In genomic region chr19:38120471-38121030, GRCh38 we compare ENCODE assay signal across 19 cellular contexts.
DNase-seq lines count a peak whose midpoint lies in the region; ATAC-seq and TF ChIP-seq lines count a peak whose summit lies in the region.
"Had no signal": no experiment of that assay in that cellular context is flagged by ENCODE, and none has a peak within 500 bp of the region (broad histone marks: within the 10 kb centered on the region; RNA-seq: fewer than 3 reads in every experiment).

No MANE protein-coding gene starts in this region.

- TF ChIP-seq CTCF in Calu3 (IDR thresholded peaks at IDR 0.05; ENCODE audit: unreplicated experiment), result no peak
- TF ChIP-seq CTCF in endothelial cell (IDR thresholded peaks at IDR 0.05; ENCODE audit: unreplicated experiment), result no peak
- TF ChIP-seq CTCF in testis (IDR thresholded peaks at IDR 0.05), result no peak
- TF ChIP-seq CTCF in transverse colon (IDR thresholded peaks at IDR 0.05), result no peak

- DNase-seq in Calu3 (no peak), T-helper 17 cell (no peak), endothelial cell (ENCODE audit: low spot score) (no peak), testis (peak; percentile 29), transverse colon (no peak), MV-4-11 (lab: John Stamatoyannopoulos, UW) (no peak)
- DNase-seq in activated effector memory CD4-positive, alpha-beta T cell treated with Interleukin-2 at 50 U/mL for 16 hours, result no peak
- DNase-seq: Caco-2; CD4-positive, alpha-beta T cell; DND-41; HFFc6; NCI-H1694; NCI-H2081 treated with DMSO at 0.1 percent for 48 hours; NCI-H2171 treated with DMSO at 0.1 percent for 48 hours; NCI-H524 treated with DMSO at 0.1 percent for 48 hours had no signal

- no peak for TF ChIP-seq EP300 in transverse colon (IDR thresholded peaks at IDR 0.05; ENCODE audit: low read depth)

- peaks cover 66% of the 10 kb centered on the region for H3K36me3 Mint-ChIP-seq in Calu3 (ENCODE audit: insufficient read depth, unreplicated experiment)
- peaks cover 2% of the 10 kb centered on the region for H3K36me3 Mint-ChIP-seq in T-helper 17 cell (ENCODE audit: low read depth)
- peaks cover 49% of the 10 kb centered on the region for H3K36me3 Mint-ChIP-seq in endothelial cell (ENCODE audit: low read depth, unreplicated experiment)

- intact Hi-C loops in Calu3 (cut with micrococcal nuclease; ENCODE audit: unreplicated experiment) (no loop called here), testis (cut with DNase I; ENCODE audit: low total_unique reads) (no loop called here), transverse colon (cut with DNase I; ENCODE audit: low total_unique reads) (no loop called here)

- H3K27me3 Mint-ChIP-seq in Calu3 (ENCODE audit: unreplicated experiment) (no peaks in the 10 kb centered on the region), T-helper 17 cell (no peaks in the 10 kb centered on the region), endothelial cell (ENCODE audit: unreplicated experiment) (peaks cover 2% of the 10 kb centered on the region)
- H3K27me3 Mint-ChIP-seq: CD4-positive, alpha-beta T cell had no signal

- BruUV-seq in Calu3 (replicated peaks; lab: Mats Ljungman, UMichigan), result TSS peak; percentile 19

- CTCF ChIA-PET in Calu3 (lab: Charles Lee), result interaction anchor here (0.6 to 0.7 kb wide), 2 partner anchors 41 to 220 kb away, joined by 3 read pairs; no protein-coding TSS in a partner anchor

- no peak overlapping the region for H3K4me3 ChIP-seq in testis
- no peak overlapping the region for H3K4me3 ChIP-seq in transverse colon
- H3K4me3 ChIP-seq: BLaER1, GM12878 had no signal

- no peak overlapping the region for H3K27ac ChIP-seq in testis
- no peak overlapping the region for H3K27ac ChIP-seq in transverse colon
- H3K27ac ChIP-seq: BLaER1, KMS-11 had no signal

- H3K27me3 ChIP-seq in testis (no peaks in the 10 kb centered on the region), transverse colon (no peaks in the 10 kb centered on the region)
- H3K27me3 ChIP-seq: BLaER1 had no signal

- H3K4me1 Mint-ChIP-seq in Calu3 (ENCODE audit: low read depth, unreplicated experiment) (no peaks in the 10 kb centered on the region), T-helper 17 cell (peaks cover 4% of the 10 kb centered on the region), endothelial cell (ENCODE audit: unreplicated experiment) (no peaks in the 10 kb centered on the region)

- ATAC-seq in T-helper 17 cell, result no peak
- ATAC-seq: GM12878, Right ventricle myocardium inferior had no signal

- in situ Hi-C loops in transverse colon (cut with MboI; ENCODE audit: low pct_ligation_motif_present in 1 of 4, low pct_unique_long_range_greater_than_20kb in 1 of 4, low sequenced_read_pairs in 3 of 4), result no loop called here

- H3K9me3 ChIP-seq in T-helper 17 cell (ENCODE audit: control insufficient read depth, low read length, poor library complexity, severe bottlenecking) (no peaks in the 10 kb centered on the region), testis (no peaks in the 10 kb centered on the region), transverse colon (no peaks in the 10 kb centered on the region)
- H3K9me3 ChIP-seq: Caco-2 had no signal

- no peak overlapping the region for H3K27ac Mint-ChIP-seq in Calu3 (ENCODE audit: unreplicated experiment)
- peak overlapping the region; percentile 56 for H3K27ac Mint-ChIP-seq in T-helper 17 cell
- H3K27ac Mint-ChIP-seq in endothelial cell (ENCODE audit: unreplicated experiment), result no peak overlapping the region
- H3K27ac Mint-ChIP-seq: CD4-positive, alpha-beta T cell; HFFc6 had no signal

- WGBS in testis, 2 donors, result 75 to 98% methylated on average over 4 of the region's 4 CpGs
- 67 to 91% methylated on average over 1 to 4 of the region's 4 CpGs for WGBS in transverse colon (ENCODE audit: low coverage in 1 of 2), 2 donors

- no peak for TF ChIP-seq POLR2A in testis (IDR thresholded peaks at IDR 0.05)
- TF ChIP-seq POLR2A in transverse colon (IDR thresholded peaks at IDR 0.05), result no peak

- H3K4me3 Mint-ChIP-seq in Calu3 (ENCODE audit: low read depth, unreplicated experiment), result no peak overlapping the region
- no peak overlapping the region for H3K4me3 Mint-ChIP-seq in T-helper 17 cell
- H3K4me3 Mint-ChIP-seq in endothelial cell (ENCODE audit: unreplicated experiment), result peak overlapping the region; percentile 67
- H3K4me3 Mint-ChIP-seq: CD4-positive, alpha-beta T cell; HFFc6 had no signal

- no peaks in the 10 kb centered on the region for H3K4me1 ChIP-seq in testis
- no peaks in the 10 kb centered on the region for H3K4me1 ChIP-seq in transverse colon
- H3K4me1 ChIP-seq: Caco-2 had no signal

- H3K36me3 ChIP-seq in testis (ENCODE audit: low read depth, missing control alignments) (no peaks in the 10 kb centered on the region), transverse colon (peaks cover 0 to 46% (median 16%) of the 10 kb centered on the region in 4 donors)

- H3K9me3 Mint-ChIP-seq in Calu3 (ENCODE audit: low read depth, unreplicated experiment) (peaks cover 4% of the 10 kb centered on the region), endothelial cell (ENCODE audit: unreplicated experiment) (peaks cover 5% of the 10 kb centered on the region)
- H3K9me3 Mint-ChIP-seq: CD4-positive, alpha-beta T cell; HFFc6 had no signal
